1 cellular context compared by ENCODE assay signal in the genomic region with DNA sequence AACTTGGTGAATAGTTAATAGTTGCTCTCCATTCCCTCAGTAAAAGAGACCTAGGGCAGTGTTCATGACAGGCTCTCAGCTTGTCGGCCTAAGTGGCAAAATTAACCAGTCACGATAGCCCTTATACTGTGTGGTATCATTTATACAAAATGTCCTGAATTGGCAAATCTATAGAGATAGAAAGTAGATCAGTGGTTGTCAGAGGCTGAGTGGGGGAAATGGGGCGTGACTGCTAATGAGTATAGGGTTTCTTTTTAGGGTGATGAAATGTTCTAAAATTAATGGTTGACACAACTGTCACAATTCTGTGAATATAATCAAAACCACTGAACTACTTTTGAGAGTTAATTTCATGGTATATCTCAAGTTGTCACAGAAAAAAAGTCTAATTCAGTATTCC.
A peak's percentile ranks its signal among the peaks of the same experiment; 100 is the strongest.
TF ChIP-seq lines count a peak whose summit lies in the region.

No MANE protein-coding gene starts in this region.

TF ChIP-seq in GM12878, 131 proteins besides CTCF, POLR2A, EP300 and RAD21 (continued from another document):
- TF ChIP-seq HDAC6 (IDR thresholded peaks at IDR 0.05; ENCODE audit: unreplicated experiment), result no peak
- TF ChIP-seq PKNOX1 (IDR thresholded peaks at IDR 0.05), result peak; percentile 29; the same call in 1 of the 2 replicates
- TF ChIP-seq ATF7 (IDR thresholded peaks at IDR 0.05; ENCODE audit: low read depth), result peak; percentile 75
- no peak for TF ChIP-seq FOXM1 (IDR thresholded peaks at IDR 0.05; ENCODE audit: low read depth, low read length)
- TF ChIP-seq MTA2 (IDR thresholded peaks at IDR 0.05; ENCODE audit: low read depth), result peak; percentile 71; the same call in 1 of the 2 replicates
- peak; percentile 19; the same call in 1 of the 2 replicates for TF ChIP-seq RUNX3 (IDR thresholded peaks at IDR 0.05; ENCODE audit: low read length)
